10 cellular contexts compared by ENCODE assay signal in genomic region chr18:8730080-8730827, GRCh38. TPM values are rescaled to one million over a fixed set of nuclear protein-coding genes. Genes with fewer than 3 reads are reported as not detected.
DNase-seq lines count a peak whose midpoint lies in the region; ATAC-seq and TF ChIP-seq lines count a peak whose summit lies in the region.
"Had no signal": no experiment of that assay in that cellular context is flagged by ENCODE, and none has a peak within 500 bp of the region (broad histone marks: within the 10 kb centered on the region; RNA-seq: fewer than 3 reads in every experiment).

No MANE protein-coding gene starts in this region.

- peaks cover 25% of the 10 kb centered on the region for H3K4me1 ChIP-seq in body of pancreas
- H3K4me1 ChIP-seq in lung (ENCODE audit: control insufficient read depth in 2 of 2, insufficient read depth in 2 of 2, low read length in 2 of 2) = peaks cover 0 to 3% of the 10 kb centered on the region in 2 donors
- H3K4me1 ChIP-seq in aorta (ENCODE audit: control insufficient read depth in 1 of 2, insufficient read depth in 2 of 2, low read length in 2 of 2) = no peaks in the 10 kb centered on the region
- H3K4me1 ChIP-seq in CD4-positive, alpha-beta memory T cell (ENCODE audit: insufficient read depth, low read length) = no peaks in the 10 kb centered on the region

- no peaks in the 10 kb centered on the region for H3K9me3 ChIP-seq in body of pancreas
- H3K9me3 ChIP-seq in lung (ENCODE audit: control insufficient read depth in 2 of 2, insufficient read depth in 1 of 2, low read length in 1 of 2) = peaks cover 0 to 2% of the 10 kb centered on the region in 2 donors
- no peaks in the 10 kb centered on the region for H3K9me3 ChIP-seq in aorta (ENCODE audit: control insufficient read depth, low read length)
- H3K9me3 ChIP-seq in CD4-positive, alpha-beta memory T cell (ENCODE audit: control insufficient read depth in 1 of 2, low read length in 2 of 2) = no peaks in the 10 kb centered on the region

- intact Hi-C loops in body of pancreas (cut with DNase I) (no loop called here), aorta (cut with DNase I) (no loop called here)
- intact Hi-C loops in CD4-positive, alpha-beta memory T cell (cut with micrococcal nuclease) = no loop called here

- ATAC-seq in body of pancreas (peak; percentile 93), lung (ENCODE audit: insufficient read depth, low FRiP score) (peak; percentile 81), aorta (ENCODE audit: low FRiP score) (peak; percentile 81)
- ATAC-seq: activated CD8-positive, alpha-beta memory T cell treated with anti-CD3 and anti-CD28 coated beads, Interleukin-2, amount 10 ng/mL, durations not matched to agents 7 days and 5 days had no signal

- peaks cover under 1 to 8% of the 10 kb centered on the region in 2 donors for H3K27me3 Mint-ChIP-seq in CD4-positive, alpha-beta memory T cell

- POLR2A ChIA-PET in CD4-positive, alpha-beta memory T cell (lab: Charles Lee; ENCODE audit: partially characterized antibody) = no interaction called here

- H3K36me3 ChIP-seq in body of pancreas (replicated peaks in 1 of 2; ENCODE audit: insufficient read depth in 1 of 2, low read depth in 2 of 2) = no peaks in the 10 kb centered on the region
- H3K36me3 ChIP-seq in lung (ENCODE audit: control insufficient read depth in 2 of 2, insufficient read depth in 2 of 2, low read length in 2 of 2) = no peaks in the 10 kb centered on the region
- H3K36me3 ChIP-seq in aorta (ENCODE audit: control insufficient read depth in 1 of 2, insufficient read depth in 2 of 2, low read length in 1 of 2) = no peaks in the 10 kb centered on the region
- no peaks in the 10 kb centered on the region for H3K36me3 ChIP-seq in CD4-positive, alpha-beta memory T cell (ENCODE audit: insufficient read depth, low read length)

- H3K9me3 Mint-ChIP-seq in CD4-positive, alpha-beta memory T cell = no peaks in the 10 kb centered on the region

- in situ Hi-C loops in GM13977 (cut with MboI; ENCODE audit: low pct_unique_long_range_greater_than_20kb, low sequenced_read_pairs, unreplicated experiment) = no loop called here

- H3K4me3 ChIP-seq in body of pancreas (no peak overlapping the region), lung (no peak overlapping the region), aorta (ENCODE audit: low read length in 2 of 2) (no peak overlapping the region)
- H3K4me3 ChIP-seq in CD4-positive, alpha-beta memory T cell (ENCODE audit: low read length in 2 of 2) = no peak overlapping the region

- H3K4me3 Mint-ChIP-seq in CD4-positive, alpha-beta memory T cell = no peak overlapping the region
- H3K4me3 Mint-ChIP-seq: activated CD8-positive, alpha-beta memory T cell treated with anti-CD3 and anti-CD28 coated beads, Interleukin-2, amount 10 ng/mL, durations not matched to agents 7 days and 5 days had no signal

- H3K36me3 Mint-ChIP-seq in CD4-positive, alpha-beta memory T cell = no peaks in the 10 kb centered on the region
- H3K36me3 Mint-ChIP-seq: activated CD8-positive, alpha-beta memory T cell treated with anti-CD3 and anti-CD28 coated beads, Interleukin-2, amount 10 ng/mL, durations not matched to agents 7 days and 5 days had no signal

- DNase-seq in NCI-H2227 (lab: John Stamatoyannopoulos, UW; ENCODE audit: unreplicated experiment) (peak; percentile 13), NCI-H2227 treated with DMSO at 0.1 percent for 48 hours (lab: John Stamatoyannopoulos, UW) (no peak), body of pancreas (peak; percentile 69 to 82 (median 80)), lung (ENCODE audit: low spot score) (peak; percentile 68), aorta (peak; percentile 70 to 78), retina (no peak), GM13977 (ENCODE audit: low spot score) (no peak)
- no peak for DNase-seq in CD4-positive, alpha-beta memory T cell
- DNase-seq: activated CD8-positive, alpha-beta memory T cell treated with anti-CD3 and anti-CD28 coated beads, Interleukin-2, amount 10 ng/mL, durations not matched to agents 7 days and 5 days; MV-4-11 had no signal

- CTCF ChIA-PET in CD4-positive, alpha-beta memory T cell (lab: Charles Lee; ENCODE audit: partially characterized antibody) = interaction anchor here (1.1 to 1.2 kb wide), 2 partner anchors 12 to 23 kb away, joined by 3 read pairs; no protein-coding TSS in a partner anchor

- no peak overlapping the region for H3K27ac Mint-ChIP-seq in CD4-positive, alpha-beta memory T cell
- H3K27ac Mint-ChIP-seq: activated CD8-positive, alpha-beta memory T cell treated with anti-CD3 and anti-CD28 coated beads, Interleukin-2, amount 10 ng/mL, durations not matched to agents 7 days and 5 days had no signal

- peaks cover 0 to 5% (median 3%) of the 10 kb centered on the region in 4 donors for H3K4me1 Mint-ChIP-seq in CD4-positive, alpha-beta memory T cell

- TF ChIP-seq POLR2A in body of pancreas (IDR thresholded peaks at IDR 0.05) = peak in 1 of 3 donors; percentile 40

- WGBS in body of pancreas, 2 donors = 14 to 18% methylated on average over 16 of the region's 16 CpGs
- WGBS in lung, 2 donors = 25 to 29% methylated on average over 16 of the region's 16 CpGs
- 19 to 21% methylated on average over 16 of the region's 16 CpGs for WGBS in aorta, 2 donors

- no peak for TF ChIP-seq CTCF in body of pancreas (IDR thresholded peaks at IDR 0.05)
- no peak for TF ChIP-seq CTCF in lung (IDR thresholded peaks at IDR 0.05; ENCODE audit: control extremely low read depth, extremely low read depth)
- no peak for TF ChIP-seq CTCF in GM13977 (IDR thresholded peaks at IDR 0.05; ENCODE audit: extremely low read depth, insufficient read depth, missing control alignments)

- H3K27ac ChIP-seq in body of pancreas (peak overlapping the region; percentile 10 to 72 (median 64)), lung (ENCODE audit: low read depth in 1 of 2, low read length in 1 of 2) (peak overlapping the region in 1 of 2 donors; percentile 61), aorta (ENCODE audit: low read depth in 1 of 2, low read length in 2 of 2) (no peak overlapping the region)
- H3K27ac ChIP-seq in CD4-positive, alpha-beta memory T cell (ENCODE audit: low read depth, low read length) = no peak overlapping the region

- no peaks in the 10 kb centered on the region for H3K27me3 ChIP-seq in body of pancreas
- H3K27me3 ChIP-seq in lung (ENCODE audit: control insufficient read depth, insufficient read depth) = no peaks in the 10 kb centered on the region
- H3K27me3 ChIP-seq in aorta (ENCODE audit: control insufficient read depth in 1 of 2, insufficient read depth in 2 of 2, low read length in 1 of 2) = no peaks in the 10 kb centered on the region
- no peaks in the 10 kb centered on the region for H3K27me3 ChIP-seq in CD4-positive, alpha-beta memory T cell (ENCODE audit: insufficient read depth, low read length)

RNA-seq across cellular contexts. Expression of gene MTCL1, which starts 24.9 kb away (rescaled TPM):
- 10 to 100 TPM; 15.3 to 27.7 TPM for total RNA-seq in body of pancreas
- 10 to 100 TPM in 1 of 2 donors, 1 to 10 TPM in 1; 4.1 to 12.4 TPM for total RNA-seq in lung
- polyA plus RNA-seq in lung = 1 to 10 TPM; 1.3 to 3.2 TPM
- total RNA-seq in aorta = 10 to 100 TPM; 10.5 to 14.2 TPM
- 1 to 10 TPM in 1 of 2 donors, under 1 TPM in 1; 0.75 to 1.9 TPM for polyA plus RNA-seq in aorta
- under 1 TPM; 0.29 to 0.36 TPM for total RNA-seq in CD4-positive, alpha-beta memory T cell
- not detected for polyA plus RNA-seq in CD4-positive, alpha-beta memory T cell

Comparison
In these comparisons a context has a peak if more than half of its experiments do, and no peak if none do; other contexts are left out.
1. DNase-seq: peak in NCI-H2227 (single experiment), body of pancreas (4 of 4), lung (single experiment) and aorta (2 of 2); none in NCI-H2227 treated with DMSO at 0.1 percent for 48 hours (single experiment), CD4-positive, alpha-beta memory T cell (0 of 5), retina (single experiment) and GM13977 (single experiment).
2. H3K27ac ChIP-seq: peak in body of pancreas (4 of 4); none in aorta (0 of 2) and CD4-positive, alpha-beta memory T cell (single experiment).
3. Peak in every context shown above with its lines, with median percentiles within 50 percentile points of each other: ATAC-seq.